ENCODE assay signal across 10 cellular contexts in genomic region chr1:246773213-246773641, GRCh38. TPM values are rescaled to one million over a fixed set of nuclear protein-coding genes. Genes with fewer than 3 reads are reported as not detected.
DNase-seq lines count a peak whose midpoint lies in the region; ATAC-seq, FAIRE-seq and TF ChIP-seq lines count a peak whose summit lies in the region.
"Had no signal": no experiment of that assay in that cellular context is flagged by ENCODE, and none has a peak within 500 bp of the region (broad histone marks: within the 10 kb centered on the region; RNA-seq: fewer than 3 reads in every experiment).

No MANE protein-coding gene starts in this region.

- H3K4me3 Mint-ChIP-seq in T-helper 17 cell, result no peak overlapping the region
- H3K4me3 Mint-ChIP-seq: natural killer cell treated with Interleukin-12 subunit alpha and Interleukin-12 subunit beta and Interleukin-15 and Interleukin-18, amount 100 ng/mL, for 72 hours had no signal

- H3K27me3 Mint-ChIP-seq in T-helper 17 cell, result no peaks in the 10 kb centered on the region
- H3K27me3 Mint-ChIP-seq: natural killer cell treated with Interleukin-12 subunit alpha and Interleukin-12 subunit beta and Interleukin-15 and Interleukin-18, amount 100 ng/mL, for 72 hours had no signal

- H3K4me1 Mint-ChIP-seq in T-helper 17 cell, result peaks cover 2% of the 10 kb centered on the region

- DNase-seq in T-helper 17 cell, result no peak
- no peak for DNase-seq in NCI-H2107 treated with DMSO at 0.1 percent for 48 hours (lab: John Stamatoyannopoulos, UW; ENCODE audit: unreplicated experiment)
- no peak for DNase-seq in H54 (ENCODE audit: insufficient read length, low spot score)
- no peak for DNase-seq in SKM-1 (lab: John Stamatoyannopoulos, UW; ENCODE audit: unreplicated experiment)
- no peak for DNase-seq in mucosa of gallbladder (ENCODE audit: low spot score)

- ATAC-seq in GM18508 (IDR thresholded peaks at IDR 0.05; ENCODE audit: insufficient read depth, unreplicated experiment) (peak; percentile 99), GM21390 (IDR thresholded peaks at IDR 0.05; ENCODE audit: unreplicated experiment) (peak; percentile 98), HG03097 (IDR thresholded peaks at IDR 0.05; ENCODE audit: low FRiP score, unreplicated experiment) (peak; percentile 80), T-helper 17 cell (no peak)

- H3K27ac Mint-ChIP-seq in T-helper 17 cell, result peak overlapping the region; percentile 12
- H3K27ac Mint-ChIP-seq: natural killer cell treated with Interleukin-12 subunit alpha and Interleukin-12 subunit beta and Interleukin-15 and Interleukin-18, amount 100 ng/mL, for 72 hours had no signal

- TF ChIP-seq POLR2A in H54 (IDR thresholded peaks at IDR 0.05; ENCODE audit: low read depth, low read length), result no peak

- no peaks in the 10 kb centered on the region for H3K9me3 ChIP-seq in T-helper 17 cell (ENCODE audit: control insufficient read depth, low read length, poor library complexity, severe bottlenecking)
- H3K9me3 ChIP-seq: thoracic aorta had no signal

- H3K36me3 Mint-ChIP-seq in T-helper 17 cell (ENCODE audit: low read depth), result peaks cover 7% of the 10 kb centered on the region

- no peak for FAIRE-seq in H54 (lab: Jason Lieb, UNC)

RNA-seq across cellular contexts. Expression of gene SCCPDH, which starts 49.0 kb away (rescaled TPM):
- 1 to 10 TPM; 1.9 to 3.2 TPM for total RNA-seq in T-helper 17 cell
- 38.1 TPM for total RNA-seq in mucosa of gallbladder
